29 cellular contexts compared by ENCODE assay signal in the genomic region with DNA sequence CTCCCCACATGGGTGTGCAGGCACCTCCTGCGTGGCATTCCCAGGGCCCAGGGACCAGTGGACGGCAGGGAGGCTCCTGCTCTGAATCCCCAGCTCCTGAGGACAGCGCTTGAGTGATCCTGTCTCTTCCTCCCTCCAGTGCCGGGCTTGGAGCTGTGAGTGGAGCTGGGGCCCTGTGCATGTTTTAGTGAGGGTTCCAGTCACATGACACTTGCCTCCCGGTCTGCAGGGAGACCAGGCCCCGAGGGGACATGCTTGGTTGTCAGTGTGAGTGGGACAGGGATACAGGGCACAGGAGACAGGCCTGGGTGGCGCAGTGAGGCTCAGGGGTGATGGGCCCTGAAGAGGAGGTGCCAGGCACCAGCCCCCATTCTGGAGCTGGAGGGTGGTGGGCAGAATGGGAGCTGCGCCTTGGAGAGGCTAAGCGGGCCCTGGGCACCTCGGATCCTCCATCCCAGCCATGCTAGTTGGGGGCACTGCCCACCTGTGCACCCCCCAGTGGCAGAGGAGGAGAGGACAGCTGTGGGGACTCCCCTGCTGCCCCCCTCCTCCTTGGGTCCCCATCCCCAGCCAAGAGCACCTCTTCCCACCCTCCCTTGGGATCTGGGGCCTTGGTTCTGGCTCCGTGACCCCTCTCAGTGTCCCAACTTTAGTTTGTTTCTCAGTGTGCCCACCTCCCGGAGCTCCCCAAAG. TPM values are rescaled to one million over a fixed set of nuclear protein-coding genes. Genes with fewer than 3 reads are reported as not detected.
"Had no signal": no experiment of that assay in that cellular context is flagged by ENCODE, and none has a peak within 500 bp of the region (broad histone marks: within the 10 kb centered on the region; RNA-seq: fewer than 3 reads in every experiment).

No MANE protein-coding gene starts in this region.

- H3K27me3 Mint-ChIP-seq: activated CD4-positive, alpha-beta T cell treated with anti-CD3 and anti-CD28 coated beads, Interleukin-2, amount 10 ng/mL, durations not matched to agents 7 days and 5 days; activated naive CD8-positive, alpha-beta T cell treated with anti-CD3 and anti-CD28 coated beads, Interleukin-2, amount 10 ng/mL, durations not matched to agents 7 days and 5 days; brain; type B pancreatic cell had no signal

- H3K9me3 ChIP-seq: ascending aorta, esophagus muscularis mucosa, heart right ventricle, mucosa of descending colon, vagina had no signal

- H3K9me3 Mint-ChIP-seq: activated CD4-positive, alpha-beta memory T cell treated with anti-CD3 and anti-CD28 coated beads, Interleukin-2, amount 10 ng/mL, durations not matched to agents 7 days and 5 days; activated CD4-positive, alpha-beta T cell treated with anti-CD3 and anti-CD28 coated beads, Interleukin-2, amount 10 ng/mL, durations not matched to agents 7 days and 5 days; activated naive CD4-positive, alpha-beta T cell treated with anti-CD3 and anti-CD28 coated beads, Interleukin-2, amount 10 ng/mL, durations not matched to agents 7 days and 5 days; activated naive CD8-positive, alpha-beta T cell treated with anti-CD3 and anti-CD28 coated beads, Interleukin-2, amount 10 ng/mL, durations not matched to agents 7 days and 5 days; activated T-cell treated with anti-CD3 and anti-CD28 coated beads, Interleukin-2, amount 50 U/mL, for 24 hours; brain; natural killer cell treated with Interleukin-12 subunit alpha and Interleukin-12 subunit beta and Interleukin-15 and Interleukin-18, amount 100 ng/mL, for 72 hours; type B pancreatic cell had no signal

- FAIRE-seq: colon, TTC549 had no signal

- H3K27ac ChIP-seq: ascending aorta, esophagus muscularis mucosa, heart right ventricle, skin epidermis, vagina, VCaP had no signal

- H3K27ac Mint-ChIP-seq: activated CD4-positive, alpha-beta memory T cell treated with anti-CD3 and anti-CD28 coated beads, Interleukin-2, amount 10 ng/mL, durations not matched to agents 7 days and 5 days; activated CD4-positive, alpha-beta T cell treated with anti-CD3 and anti-CD28 coated beads, Interleukin-2, amount 10 ng/mL, durations not matched to agents 7 days and 5 days; activated naive CD4-positive, alpha-beta T cell treated with anti-CD3 and anti-CD28 coated beads, Interleukin-2, amount 10 ng/mL, durations not matched to agents 7 days and 5 days; activated naive CD8-positive, alpha-beta T cell treated with anti-CD3 and anti-CD28 coated beads, Interleukin-2, amount 10 ng/mL, durations not matched to agents 7 days and 5 days; activated T-cell treated with anti-CD3 and anti-CD28 coated beads, Interleukin-2, amount 50 U/mL, for 24 hours; brain; natural killer cell treated with Interleukin-12 subunit alpha and Interleukin-12 subunit beta and Interleukin-15 and Interleukin-18, amount 100 ng/mL, for 72 hours; type B pancreatic cell had no signal

- H3K27me3 ChIP-seq: ascending aorta, vagina had no signal

- DNase-seq: activated CD4-positive, alpha-beta memory T cell treated with anti-CD3 and anti-CD28 coated beads, Interleukin-2, amount 10 ng/mL, durations not matched to agents 7 days and 5 days; activated CD4-positive, alpha-beta T cell treated with anti-CD3 and anti-CD28 coated beads for 1 hour; activated CD4-positive, alpha-beta T cell treated with anti-CD3 and anti-CD28 coated beads, Interleukin-2, amount 10 ng/mL, durations not matched to agents 7 days and 5 days; activated CD8-positive, alpha-beta memory T cell treated with anti-CD3 and anti-CD28 coated beads, Interleukin-2, amount 50 U/mL, for 48 hours; activated gamma-delta T cell; activated naive CD4-positive, alpha-beta T cell treated with anti-CD3 and anti-CD28 coated beads, Interleukin-2, amount 10 ng/mL, durations not matched to agents 7 days and 5 days; activated naive CD8-positive, alpha-beta T cell treated with anti-CD3 and anti-CD28 coated beads, Interleukin-2, amount 10 ng/mL, durations not matched to agents 7 days and 5 days; activated T-cell treated with anti-CD3 and anti-CD28 coated beads, Interleukin-2, amount 50 U/mL, for 24 hours; dermis blood vessel endothelial cell; effector CD4-positive, alpha-beta T cell; foreskin melanocyte; heart right ventricle; left ventricle myocardium superior; mucosa of descending colon; stimulated activated CD4-positive, alpha-beta T cell treated with anti-CD3 and anti-CD28 coated beads, Interleukin-12 subunit alpha, Interleukin-12 subunit beta, amount 100 ng/mL, for 4 hours; stimulated activated CD4-positive, alpha-beta T cell treated with anti-CD3 and anti-CD28 coated beads, Interleukin-4, amount 100 ng/mL, for 1 hour; stimulated activated naive CD8-positive, alpha-beta T cell treated with anti-CD3 and anti-CD28 coated beads, Interleukin-15, Interleukin-2, amounts not matched to agents 100 U/mL and 50 U/mL, for 24 hours; T-helper 9 cell had no signal

- H3K4me1 Mint-ChIP-seq: activated CD4-positive, alpha-beta T cell treated with anti-CD3 and anti-CD28 coated beads, Interleukin-2, amount 10 ng/mL, durations not matched to agents 7 days and 5 days; activated naive CD4-positive, alpha-beta T cell treated with anti-CD3 and anti-CD28 coated beads, Interleukin-2, amount 10 ng/mL, durations not matched to agents 7 days and 5 days had no signal

- H3K4me3 ChIP-seq: ascending aorta, esophagus muscularis mucosa, heart right ventricle, mucosa of descending colon, skin epidermis, vagina had no signal

- H3K36me3 Mint-ChIP-seq: activated naive CD4-positive, alpha-beta T cell treated with anti-CD3 and anti-CD28 coated beads, Interleukin-2, amount 10 ng/mL, durations not matched to agents 7 days and 5 days; activated naive CD8-positive, alpha-beta T cell treated with anti-CD3 and anti-CD28 coated beads, Interleukin-2, amount 10 ng/mL, durations not matched to agents 7 days and 5 days; brain; natural killer cell treated with Interleukin-12 subunit alpha and Interleukin-12 subunit beta and Interleukin-15 and Interleukin-18, amount 100 ng/mL, for 72 hours; type B pancreatic cell had no signal

- H3K4me3 Mint-ChIP-seq: activated CD4-positive, alpha-beta memory T cell treated with anti-CD3 and anti-CD28 coated beads, Interleukin-2, amount 10 ng/mL, durations not matched to agents 7 days and 5 days; activated CD4-positive, alpha-beta T cell treated with anti-CD3 and anti-CD28 coated beads, Interleukin-2, amount 10 ng/mL, durations not matched to agents 7 days and 5 days; activated naive CD4-positive, alpha-beta T cell treated with anti-CD3 and anti-CD28 coated beads, Interleukin-2, amount 10 ng/mL, durations not matched to agents 7 days and 5 days; activated naive CD8-positive, alpha-beta T cell treated with anti-CD3 and anti-CD28 coated beads, Interleukin-2, amount 10 ng/mL, durations not matched to agents 7 days and 5 days; activated T-cell treated with anti-CD3 and anti-CD28 coated beads, Interleukin-2, amount 50 U/mL, for 24 hours; brain; natural killer cell treated with Interleukin-12 subunit alpha and Interleukin-12 subunit beta and Interleukin-15 and Interleukin-18, amount 100 ng/mL, for 72 hours; type B pancreatic cell had no signal

- ATAC-seq: heart right ventricle; left ventricle myocardium superior; mucosa of descending colon; natural killer cell treated with Interleukin-12 subunit alpha and Interleukin-12 subunit beta and Interleukin-15 and Interleukin-18, amount 100 ng/mL, for 72 hours; sciatic nerve; stimulated activated naive CD8-positive, alpha-beta T cell treated with anti-CD3 and anti-CD28 coated beads, Interleukin-15, Interleukin-2, amounts not matched to agents 100 U/mL and 50 U/mL, for 24 hours had no signal

- H3K4me1 ChIP-seq: ascending aorta, esophagus muscularis mucosa had no signal

- H3K36me3 ChIP-seq: ascending aorta, esophagus muscularis mucosa, heart right ventricle, vagina had no signal

RNA-seq across cellular contexts. Expression of a gene that starts 11.9 kb away (rescaled TPM):
- total RNA-seq: natural killer cell treated with Interleukin-12 subunit alpha and Interleukin-12 subunit beta and Interleukin-15 and Interleukin-18, amount 100 ng/mL, for 72 hours had no signal
